1 cellular context compared by ENCODE assay signal in genomic region chr17:7560172-7561027, GRCh38.
TF ChIP-seq lines count a peak whose summit lies in the region.

No MANE protein-coding gene starts in this region.

TF ChIP-seq in SK-N-SH, 30 proteins besides CTCF, POLR2A, EP300 and RAD21:
- TF ChIP-seq SIN3A (IDR thresholded peaks at IDR 0.05; ENCODE audit: borderline replicate concordance, low read depth, low read length) = no peak
- no peak for TF ChIP-seq SMC3 (IDR thresholded peaks at IDR 0.05; ENCODE audit: low read depth, low read length)
- TF ChIP-seq NFIC (IDR thresholded peaks at IDR 0.05; ENCODE audit: borderline replicate concordance) = no peak
- TF ChIP-seq, protein P1, sequence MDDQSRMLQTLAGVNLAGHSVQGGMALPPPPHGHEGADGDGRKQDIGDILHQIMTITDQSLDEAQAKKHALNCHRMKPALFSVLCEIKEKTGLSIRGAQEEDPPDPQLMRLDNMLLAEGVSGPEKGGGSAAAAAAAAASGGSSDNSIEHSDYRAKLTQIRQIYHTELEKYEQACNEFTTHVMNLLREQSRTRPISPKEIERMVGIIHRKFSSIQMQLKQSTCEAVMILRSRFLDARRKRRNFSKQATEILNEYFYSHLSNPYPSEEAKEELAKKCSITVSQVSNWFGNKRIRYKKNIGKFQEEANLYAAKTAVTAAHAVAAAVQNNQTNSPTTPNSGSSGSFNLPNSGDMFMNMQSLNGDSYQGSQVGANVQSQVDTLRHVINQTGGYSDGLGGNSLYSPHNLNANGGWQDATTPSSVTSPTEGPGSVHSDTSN (IDR thresholded peaks at IDR 0.05) = no peak
- no peak for TF ChIP-seq FOSL2 (IDR thresholded peaks at IDR 0.05; ENCODE audit: borderline replicate concordance, low read depth)
- TF ChIP-seq USF1 (IDR thresholded peaks at IDR 0.05; ENCODE audit: borderline replicate concordance, low read depth) = no peak
- no peak for TF ChIP-seq IRF3 (IDR thresholded peaks at IDR 0.05; ENCODE audit: low read depth, low read length)
- TF ChIP-seq, protein P2, sequence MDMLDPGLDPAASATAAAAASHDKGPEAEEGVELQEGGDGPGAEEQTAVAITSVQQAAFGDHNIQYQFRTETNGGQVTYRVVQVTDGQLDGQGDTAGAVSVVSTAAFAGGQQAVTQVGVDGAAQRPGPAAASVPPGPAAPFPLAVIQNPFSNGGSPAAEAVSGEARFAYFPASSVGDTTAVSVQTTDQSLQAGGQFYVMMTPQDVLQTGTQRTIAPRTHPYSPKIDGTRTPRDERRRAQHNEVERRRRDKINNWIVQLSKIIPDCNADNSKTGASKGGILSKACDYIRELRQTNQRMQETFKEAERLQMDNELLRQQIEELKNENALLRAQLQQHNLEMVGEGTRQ (IDR thresholded peaks at IDR 0.05; ENCODE audit: borderline replicate concordance, low read depth, low read length) = no peak
- TF ChIP-seq RFX5 (IDR thresholded peaks at IDR 0.05; ENCODE audit: low read length) = no peak
- TF ChIP-seq ZBTB33 (IDR thresholded peaks at IDR 0.05; ENCODE audit: borderline replicate concordance, low read depth) = no peak
- no peak for TF ChIP-seq RXRA (IDR thresholded peaks at IDR 0.05; ENCODE audit: borderline replicate concordance, low read depth)
- no peak for TF ChIP-seq TAF1 (IDR thresholded peaks at IDR 0.05; ENCODE audit: borderline replicate concordance, low read depth, low read length)
